1 cellular context compared by ENCODE assay signal in genomic region chr7:50349963-50350944, GRCh38.
TF ChIP-seq lines count a peak whose summit lies in the region.

No MANE protein-coding gene starts in this region.

TF ChIP-seq in GM12878, 131 proteins besides CTCF, POLR2A, EP300 and RAD21 (continued from another document and continues in another):
- TF ChIP-seq REST (IDR thresholded peaks at IDR 0.05; ENCODE audit: low read depth, low read length): no peak
- 0 out of 2 replicates have a peak, but pooled peaks have one; percentile 25 for TF ChIP-seq CREB1 (IDR thresholded peaks at IDR 0.05; ENCODE audit: low read depth)
- TF ChIP-seq CHD1 (IDR thresholded peaks at IDR 0.05; ENCODE audit: low read depth, low read length): no peak
- TF ChIP-seq ZNF687 (IDR thresholded peaks at IDR 0.05): peak; percentile 96
- peak; percentile 92 for TF ChIP-seq NFIC (IDR thresholded peaks at IDR 0.05; ENCODE audit: low read depth, low read length)
- no peak for TF ChIP-seq ZNF207 (IDR thresholded peaks at IDR 0.05; ENCODE audit: borderline replicate concordance)
- no peak; the same call in 1 of the 2 replicates for TF ChIP-seq RELB (IDR thresholded peaks at IDR 0.05; ENCODE audit: low read depth)
- no peak for TF ChIP-seq FOS (IDR thresholded peaks at IDR 0.05; ENCODE audit: borderline replicate concordance, extremely low read depth, insufficient read length)
- no peak for TF ChIP-seq ZBTB11 (CRISPR knock-in tag; IDR thresholded peaks at IDR 0.05)
- TF ChIP-seq ATF2 (IDR thresholded peaks at IDR 0.05; ENCODE audit: low read length): peak; percentile 88
- TF ChIP-seq CBFB (IDR thresholded peaks at IDR 0.05; ENCODE audit: low read depth): no peak
- TF ChIP-seq KDM1A (IDR thresholded peaks at IDR 0.05; ENCODE audit: borderline replicate concordance): no peak
- peak; percentile 82 for TF ChIP-seq EED (IDR thresholded peaks at IDR 0.05; ENCODE audit: low read depth)
- TF ChIP-seq ZBTB4 (CRISPR knock-in tag; IDR thresholded peaks at IDR 0.05): no peak
- no peak for TF ChIP-seq RFX5 (IDR thresholded peaks at IDR 0.05; ENCODE audit: low read depth, low read length)
- TF ChIP-seq ATF3 (IDR thresholded peaks at IDR 0.05; ENCODE audit: borderline replicate concordance, extremely low read depth, low read depth, low read length): no peak
- TF ChIP-seq SREBF2 (IDR thresholded peaks at IDR 0.05; ENCODE audit: low read length): no peak
- no peak for TF ChIP-seq USF2 (IDR thresholded peaks at IDR 0.05; ENCODE audit: borderline replicate concordance, low read depth, low read length)
- peak; percentile 51 for TF ChIP-seq SKIL (IDR thresholded peaks at IDR 0.05; ENCODE audit: low read depth, poor library complexity, severe bottlenecking)
- no peak for TF ChIP-seq KAT2A (conservative IDR thresholded peaks at IDR 0.05; ENCODE audit: control insufficient read depth, low read depth, low read length)
- peak; percentile 86 to 87 for TF ChIP-seq BHLHE40 (IDR thresholded peaks at IDR 0.05; ENCODE audit: borderline replicate concordance in 1 of 2, low read depth in 2 of 2, low read length in 1 of 2)
- TF ChIP-seq BRCA1 (IDR thresholded peaks at IDR 0.05; ENCODE audit: low read depth, low read length): no peak
- TF ChIP-seq TBL1XR1 (IDR thresholded peaks at IDR 0.05; ENCODE audit: low read depth, low read length): peak; percentile 68; the same call in 1 of the 2 replicates
- TF ChIP-seq ZBTB40 (IDR thresholded peaks at IDR 0.05; ENCODE audit: borderline replicate concordance): no peak
- no peak for TF ChIP-seq POLR2AphosphoS5 (IDR thresholded peaks at IDR 0.05; ENCODE audit: low read length)
